ENCODE assay signal across 8 cellular contexts in the genomic region with DNA sequence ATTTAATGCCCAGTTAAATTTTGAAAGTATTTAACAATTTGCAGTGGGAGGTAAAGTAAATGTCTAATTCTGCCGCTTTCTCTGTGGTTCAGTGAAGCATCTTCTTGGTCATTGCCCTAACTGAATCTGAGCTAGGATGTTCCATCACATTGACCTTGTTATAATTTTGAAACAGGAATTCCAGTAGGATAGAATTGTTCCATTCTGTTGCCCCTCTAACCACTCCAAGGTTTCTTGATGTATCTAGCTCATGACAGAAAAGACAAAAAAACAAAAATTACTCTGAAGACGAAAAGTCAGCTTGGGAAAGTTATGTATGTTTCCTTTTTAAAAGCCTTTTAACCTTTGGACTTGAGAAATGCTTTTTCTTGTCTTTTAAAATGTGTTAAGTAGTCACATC.
"Had no signal": no experiment of that assay in that cellular context is flagged by ENCODE, and none has a peak within 500 bp of the region (broad histone marks: within the 10 kb centered on the region; RNA-seq: fewer than 3 reads in every experiment).

No MANE protein-coding gene starts in this region.

- H3K27ac Mint-ChIP-seq: HFFc6 had no signal

- H3K9me3 Mint-ChIP-seq: HFFc6 had no signal

- DNase-seq: GM23248, GOT3, H7, HFFc6, IMR-90, KG1 had no signal

- ATAC-seq: HCT116, K562 had no signal

- H3K4me3 Mint-ChIP-seq: HFFc6 had no signal
